8 cellular contexts compared by ENCODE assay signal in the genomic region with DNA sequence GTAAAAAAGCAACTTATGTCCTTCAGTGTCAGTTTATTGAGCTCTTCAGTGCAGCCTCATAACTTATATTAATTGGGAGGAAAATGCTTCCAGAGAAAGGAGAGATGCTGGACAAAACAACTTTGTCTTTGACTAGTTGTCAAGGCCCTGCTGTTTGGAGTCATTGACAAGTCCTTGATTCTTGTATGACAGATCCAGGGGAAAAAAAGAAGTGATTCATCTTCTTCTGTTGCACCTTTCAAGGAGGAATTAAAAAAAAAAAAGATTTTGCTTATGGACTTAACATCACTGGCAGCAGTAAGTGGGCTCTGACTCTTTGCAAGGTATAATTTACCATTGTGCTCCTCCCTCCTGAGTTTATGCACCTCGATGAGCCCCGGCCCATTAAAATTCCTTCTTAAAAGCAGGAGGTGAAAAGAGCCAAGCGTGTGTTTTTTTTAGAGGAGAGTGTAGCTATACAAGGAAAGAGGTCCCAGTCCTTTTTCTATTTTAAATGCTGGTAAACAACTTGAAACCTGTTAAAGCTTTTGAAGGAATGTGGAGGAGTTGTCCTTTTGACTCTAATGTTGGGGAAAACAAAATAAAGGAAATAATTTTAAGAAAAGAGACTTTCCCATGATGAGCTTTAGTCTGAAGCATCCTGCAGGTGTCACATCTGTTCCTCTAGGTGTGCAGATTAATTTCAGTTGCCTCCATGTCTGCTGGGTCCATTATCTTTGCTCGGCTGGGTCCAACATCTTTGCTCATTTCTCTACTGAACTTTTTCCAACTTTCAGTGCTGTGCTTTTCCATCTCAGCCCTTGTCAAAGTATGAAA.
DNase-seq lines count a peak whose midpoint lies in the region; ATAC-seq, FAIRE-seq and TF ChIP-seq lines count a peak whose summit lies in the region.

No MANE protein-coding gene starts in this region.

- no peaks in the 10 kb centered on the region for H3K27me3 ChIP-seq in Caco-2 (replicated peaks; ENCODE audit: control insufficient read depth, insufficient read depth, low read length)
- H3K27me3 ChIP-seq in bronchial epithelial cell (ENCODE audit: control insufficient read depth, insufficient read depth, low read length) = no peaks in the 10 kb centered on the region

- BruUV-seq in Caco-2 (replicated peaks; lab: Mats Ljungman, UMichigan) = no TSS peak

- CTCF ChIA-PET in Caco-2 (lab: Charles Lee) = interaction anchor here (0.6 to 2.0 kb wide), 4 partner anchors 269 to 589 kb away, joined by 3 to 7 read pairs (median 5); no protein-coding TSS in a partner anchor

- peaks cover 49% of the 10 kb centered on the region for H3K4me1 Mint-ChIP-seq in Caco-2 (ENCODE audit: low read depth, unreplicated experiment)
- peaks cover 85% of the 10 kb centered on the region for H3K4me1 Mint-ChIP-seq in neural crest cell

- H3K9me3 ChIP-seq in Caco-2 = no peaks in the 10 kb centered on the region

- FAIRE-seq in bronchial epithelial cell (lab: Jason Lieb, UNC) = no peak

- H3K4me1 ChIP-seq in Caco-2 = peaks cover 57% of the 10 kb centered on the region

- ATAC-seq in HG02798 (IDR thresholded peaks at IDR 0.05; ENCODE audit: poor library complexity, unreplicated experiment) = no peak
- no peak for ATAC-seq in HG02642 (IDR thresholded peaks at IDR 0.05; ENCODE audit: poor library complexity, unreplicated experiment)
- ATAC-seq in HG03439 (IDR thresholded peaks at IDR 0.05; ENCODE audit: unreplicated experiment) = no peak

- H3K36me3 Mint-ChIP-seq in Caco-2 (ENCODE audit: insufficient read depth, unreplicated experiment) (no peaks in the 10 kb centered on the region), neural crest cell (ENCODE audit: low read depth) (no peaks in the 10 kb centered on the region)

- H3K4me3 Mint-ChIP-seq in Caco-2 (ENCODE audit: unreplicated experiment) (no peak overlapping the region), neural crest cell (no peak overlapping the region)

- no peaks in the 10 kb centered on the region for H3K36me3 ChIP-seq in Caco-2 (ENCODE audit: control insufficient read depth, insufficient read depth, low read length)
- H3K36me3 ChIP-seq in bronchial epithelial cell (ENCODE audit: control insufficient read depth, insufficient read depth, low read length) = no peaks in the 10 kb centered on the region

- H3K27me3 Mint-ChIP-seq in Caco-2 (ENCODE audit: insufficient read depth, unreplicated experiment) (no peaks in the 10 kb centered on the region), neural crest cell (ENCODE audit: low read depth) (no peaks in the 10 kb centered on the region)

- intact Hi-C loops in Caco-2 (cut with micrococcal nuclease; ENCODE audit: unreplicated experiment) = no loop called here

- no peak for DNase-seq in Caco-2
- peak; percentile 18 for DNase-seq in HT1080 (ENCODE audit: low read depth)
- DNase-seq in bronchial epithelial cell (ENCODE audit: low read depth) = peak; percentile 53
- no peak for DNase-seq in neural crest cell (ENCODE audit: low read depth, low spot score)
- no peak for DNase-seq in SHP77 treated with DMSO at 0.1 percent for 48 hours (lab: John Stamatoyannopoulos, UW)

- no peaks in the 10 kb centered on the region for H3K9me3 Mint-ChIP-seq in Caco-2 (ENCODE audit: unreplicated experiment)
- no peaks in the 10 kb centered on the region for H3K9me3 Mint-ChIP-seq in neural crest cell

- TF ChIP-seq CTCF in Caco-2 (IDR thresholded peaks at IDR 0.05; ENCODE audit: insufficient read depth in 1 of 2, low read depth in 1 of 2, low read length in 1 of 2, severe bottlenecking in 1 of 2, unreplicated experiment in 1 of 2) (no peak), bronchial epithelial cell (IDR thresholded peaks at IDR 0.05; ENCODE audit: insufficient read depth, low read length, severe bottlenecking) (no peak), neural crest cell (conservative IDR thresholded peaks at IDR 0.05) (no peak)

- POLR2A ChIA-PET in Caco-2 (lab: Charles Lee) = no interaction called here

- H3K4me3 ChIP-seq in Caco-2 (ENCODE audit: low read depth, low read length) = no peak overlapping the region
- no peak overlapping the region for H3K4me3 ChIP-seq in bronchial epithelial cell (ENCODE audit: low read depth, low read length)

- peak overlapping the region; percentile 3 for H3K27ac Mint-ChIP-seq in Caco-2 (ENCODE audit: unreplicated experiment)
- peak overlapping the region; percentile 60 for H3K27ac Mint-ChIP-seq in neural crest cell (ENCODE audit: unreplicated experiment)

Comparison
In these comparisons a context has a peak if more than half of its experiments do, and no peak if none do; other contexts are left out.
1. DNase-seq: peak in HT1080 (single experiment) and bronchial epithelial cell (single experiment); none in Caco-2 (0 of 2), neural crest cell (single experiment) and SHP77 treated with DMSO at 0.1 percent for 48 hours (single experiment).